8 cellular contexts compared by ENCODE assay signal in genomic region chr10:45000138-45000763, GRCh38. TPM values are rescaled to one million over a fixed set of nuclear protein-coding genes. Genes with fewer than 3 reads are reported as not detected.
DNase-seq lines count a peak whose midpoint lies in the region; ATAC-seq, FAIRE-seq and TF ChIP-seq lines count a peak whose summit lies in the region.

No MANE protein-coding gene starts in this region.

- DNase-seq in AG09319 (ENCODE audit: extremely low read depth, low read depth) (peak; percentile 60), hepatocyte (ENCODE audit: low spot score) (no peak), urothelium cell line (ENCODE audit: low spot score) (no peak), NCI-H2029 treated with DMSO at 0.1 percent for 48 hours (lab: John Stamatoyannopoulos, UW) (no peak)
- DNase-seq in activated naive CD8-positive, alpha-beta T cell treated with anti-CD3 and anti-CD28 coated beads, Interleukin-2, amount 10 ng/mL, durations not matched to agents 7 days and 5 days, result no peak

- H3K9ac ChIP-seq in skeletal muscle satellite cell (ENCODE audit: low read depth, low read length), result peak overlapping the region; percentile 85

- H3K4me1 ChIP-seq in hepatocyte (ENCODE audit: insufficient read depth) (peaks cover 28% of the 10 kb centered on the region), skeletal muscle satellite cell (ENCODE audit: control insufficient read depth, insufficient read depth, low read length) (peaks cover 49% of the 10 kb centered on the region)

- peaks cover 48% of the 10 kb centered on the region for H3K4me1 Mint-ChIP-seq in activated naive CD8-positive, alpha-beta T cell treated with anti-CD3 and anti-CD28 coated beads, Interleukin-2, amount 10 ng/mL, durations not matched to agents 7 days and 5 days

- H3K4me2 ChIP-seq in hepatocyte, result peak overlapping the region; percentile 96
- H3K4me2 ChIP-seq in skeletal muscle satellite cell (ENCODE audit: low read length), result peak overlapping the region; percentile 86

- 58% methylated on average over 12 of the region's 12 CpGs for WGBS in hepatocyte (ENCODE audit: low lambda C conversion rate, missing lambda C conversion rate)

- peak; percentile 1 for ATAC-seq in HG02973 (IDR thresholded peaks at IDR 0.05; ENCODE audit: unreplicated experiment)
- peak; percentile 6 for ATAC-seq in activated naive CD8-positive, alpha-beta T cell treated with anti-CD3 and anti-CD28 coated beads, Interleukin-2, amount 10 ng/mL, durations not matched to agents 7 days and 5 days (ENCODE audit: low read depth)
- ATAC-seq in GM19328 (IDR thresholded peaks at IDR 0.05; ENCODE audit: unreplicated experiment), result no peak

- FAIRE-seq in urothelium cell line (lab: Jason Lieb, UNC), result no peak

- peak overlapping the region; percentile 90 for H3K4me3 Mint-ChIP-seq in activated naive CD8-positive, alpha-beta T cell treated with anti-CD3 and anti-CD28 coated beads, Interleukin-2, amount 10 ng/mL, durations not matched to agents 7 days and 5 days

- peaks cover 19% of the 10 kb centered on the region for H3K9me3 Mint-ChIP-seq in activated naive CD8-positive, alpha-beta T cell treated with anti-CD3 and anti-CD28 coated beads, Interleukin-2, amount 10 ng/mL, durations not matched to agents 7 days and 5 days

- peaks cover 32% of the 10 kb centered on the region for H3K36me3 Mint-ChIP-seq in activated naive CD8-positive, alpha-beta T cell treated with anti-CD3 and anti-CD28 coated beads, Interleukin-2, amount 10 ng/mL, durations not matched to agents 7 days and 5 days

- H3K9me2 ChIP-seq in hepatocyte (replicated peaks; ENCODE audit: insufficient read depth), result no peaks in the 10 kb centered on the region

- no peaks in the 10 kb centered on the region for H4K20me1 ChIP-seq in hepatocyte (ENCODE audit: insufficient read depth, poor library complexity, severe bottlenecking)

- H3K27ac Mint-ChIP-seq in activated naive CD8-positive, alpha-beta T cell treated with anti-CD3 and anti-CD28 coated beads, Interleukin-2, amount 10 ng/mL, durations not matched to agents 7 days and 5 days, result peak overlapping the region; percentile 98

- POLR2A ChIA-PET in activated naive CD8-positive, alpha-beta T cell treated with anti-CD3 and anti-CD28 coated beads, Interleukin-2, amount 10 ng/mL, durations not matched to agents 7 days and 5 days (lab: Charles Lee), result interaction anchor here (0.5 to 2.7 kb wide), 9 partner anchors 19 to 1028 kb away, joined by 3 to 9 read pairs (median 4); partner anchors contain the start of gene RASSF4

- TF ChIP-seq CTCF in AG09319 (IDR thresholded peaks at IDR 0.05; ENCODE audit: low read depth, low read length) (no peak), hepatocyte (IDR thresholded peaks at IDR 0.05; ENCODE audit: poor library complexity) (no peak)

- H3K9me3 ChIP-seq in hepatocyte (ENCODE audit: low read depth), result no peaks in the 10 kb centered on the region
- no peaks in the 10 kb centered on the region for H3K9me3 ChIP-seq in skeletal muscle satellite cell (replicated peaks; ENCODE audit: low read length)

- H2AFZ ChIP-seq in hepatocyte, result peak overlapping the region; percentile 100

- H3K4me3 ChIP-seq in hepatocyte, result peak overlapping the region; percentile 86
- H3K4me3 ChIP-seq in skeletal muscle satellite cell (ENCODE audit: low read length), result peak overlapping the region; percentile 68

- H3K36me3 ChIP-seq in hepatocyte (replicated peaks; ENCODE audit: insufficient read depth, low read depth) (no peaks in the 10 kb centered on the region), skeletal muscle satellite cell (ENCODE audit: insufficient read depth, low read length) (peaks cover 11% of the 10 kb centered on the region)

- H3K27me3 ChIP-seq in hepatocyte (no peaks in the 10 kb centered on the region), skeletal muscle satellite cell (ENCODE audit: control insufficient read depth, insufficient read depth, low read length) (no peaks in the 10 kb centered on the region)

- no peaks in the 10 kb centered on the region for H3K27me3 Mint-ChIP-seq in activated naive CD8-positive, alpha-beta T cell treated with anti-CD3 and anti-CD28 coated beads, Interleukin-2, amount 10 ng/mL, durations not matched to agents 7 days and 5 days

- peaks cover 34% of the 10 kb centered on the region for H3K79me2 ChIP-seq in hepatocyte

- peak overlapping the region; percentile 98 for H3K27ac ChIP-seq in hepatocyte

RNA-seq across cellular contexts. Expression of gene ZNF22, which starts 0.5 kb away (rescaled TPM):
- total RNA-seq in activated naive CD8-positive, alpha-beta T cell treated with anti-CD3 and anti-CD28 coated beads, Interleukin-2, amount 10 ng/mL, durations not matched to agents 7 days and 5 days, result 10 to 100 TPM; 42.8 TPM
- 32.2 and 41.7 TPM in 2 replicates for total RNA-seq in hepatocyte
- polyA plus RNA-seq in hepatocyte, result 20.5 and 25.9 TPM in 2 replicates
- 9.2 and 9.4 TPM in 2 replicates for total RNA-seq in skeletal muscle satellite cell (2012; rRNA removed)

RNA-seq across cellular contexts. Expression of gene DEPP1, which starts 21.6 kb away (rescaled TPM):
- total RNA-seq in activated naive CD8-positive, alpha-beta T cell treated with anti-CD3 and anti-CD28 coated beads, Interleukin-2, amount 10 ng/mL, durations not matched to agents 7 days and 5 days, result under 1 TPM in 1 of 2 experiments, not detected in 1; 0.23 TPM
- 24.0 and 30.6 TPM in 2 replicates for total RNA-seq in hepatocyte
- 45.6 and 54.7 TPM in 2 replicates for polyA plus RNA-seq in hepatocyte
- total RNA-seq in skeletal muscle satellite cell (2012; rRNA removed), result 6.1 and 10.1 TPM in 2 replicates

RNA-seq across cellular contexts. Expression of gene RASSF4, which starts 40.6 kb away (rescaled TPM):
- total RNA-seq in activated naive CD8-positive, alpha-beta T cell treated with anti-CD3 and anti-CD28 coated beads, Interleukin-2, amount 10 ng/mL, durations not matched to agents 7 days and 5 days, result 1 to 10 TPM; 3.0 to 3.1 TPM
- 19.2 and 23.5 TPM in 2 replicates for total RNA-seq in hepatocyte
- polyA plus RNA-seq in hepatocyte, result 20.1 and 26.8 TPM in 2 replicates
- total RNA-seq in skeletal muscle satellite cell (2012; rRNA removed), result 1.8 and 10.5 TPM in 2 replicates

Comparison
In these comparisons a context has a peak if more than half of its experiments do, and no peak if none do; other contexts are left out.
1. RNA of gene DEPP1, which starts 21.6 kb away (total RNA-seq): 24.0 to 30.6 TPM in hepatocyte; 0.23 TPM in activated naive CD8-positive, alpha-beta T cell treated with anti-CD3 and anti-CD28 coated beads, Interleukin-2, amount 10 ng/mL, durations not matched to agents 7 days and 5 days; every median in the first group is over 10 times any median in the second.